ENCODE assay signal across 21 cellular contexts in the genomic region with DNA sequence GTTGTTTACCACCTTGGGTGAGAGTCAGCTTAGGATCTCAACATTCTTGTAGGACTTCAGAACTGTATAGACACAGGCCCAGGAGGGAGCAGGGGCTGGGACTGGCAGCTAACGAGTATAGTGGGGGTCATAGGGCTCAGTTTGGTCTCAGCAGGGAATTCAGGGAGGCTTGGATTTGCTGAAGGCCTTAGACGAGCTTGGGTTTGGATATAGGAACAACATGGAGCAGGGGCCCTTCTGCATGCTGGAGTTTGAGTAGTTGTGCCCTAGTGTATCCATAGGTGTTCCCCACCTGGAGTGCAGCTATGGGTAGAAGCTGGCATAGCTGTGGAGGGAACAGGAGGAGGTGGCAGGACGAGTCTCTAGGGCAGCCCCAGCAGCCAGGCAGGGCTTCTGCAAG.
"Had no signal": no experiment of that assay in that cellular context is flagged by ENCODE, and none has a peak within 500 bp of the region (broad histone marks: within the 10 kb centered on the region; RNA-seq: fewer than 3 reads in every experiment).

No MANE protein-coding gene starts in this region.

- H3K27ac ChIP-seq: coronary artery, dorsolateral prefrontal cortex, esophagus squamous epithelium, gastrocnemius medialis, heart right ventricle, left lung, lower lobe of right lung had no signal

- H3K27ac Mint-ChIP-seq: mesothelial cell of epicardium, naive B cell had no signal

- H3K4me3 ChIP-seq: coronary artery, dorsolateral prefrontal cortex, esophagus squamous epithelium, gastrocnemius medialis, heart right ventricle, left lung, lower lobe of right lung, mucosa of descending colon had no signal

- H3K36me3 Mint-ChIP-seq: mesothelial cell of epicardium, naive B cell had no signal

- H3K9me3 Mint-ChIP-seq: mesothelial cell of epicardium, naive B cell had no signal

- H3K36me3 ChIP-seq: esophagus squamous epithelium, gastrocnemius medialis, heart right ventricle, left lung, lower lobe of right lung had no signal

- H3K27me3 Mint-ChIP-seq: naive B cell had no signal

- H3K9me3 ChIP-seq: esophagus squamous epithelium, gastrocnemius medialis, heart right ventricle, lower lobe of right lung had no signal

- ATAC-seq: gastrocnemius medialis, heart right ventricle, left cardiac atrium, left lung, left ventricle myocardium superior, lower lobe of right lung, mucosa of descending colon had no signal

- H3K4me1 ChIP-seq: esophagus squamous epithelium, gastrocnemius medialis, heart right ventricle, left lung, lower lobe of right lung had no signal

- DNase-seq: dermis blood vessel endothelial cell; dorsolateral prefrontal cortex; effector CD4-positive, alpha-beta T cell; effector memory CD4-positive, alpha-beta T cell; esophagus squamous epithelium; foreskin fibroblast; foreskin melanocyte; gastrocnemius medialis; glutamatergic neuron; head of caudate nucleus; heart right ventricle; hippocampal formation; left cardiac atrium; left lung; left ventricle myocardium superior; lower lobe of right lung; mesenchymal stem cell; mucosa of descending colon; naive B cell had no signal

- H3K4me3 Mint-ChIP-seq: mesothelial cell of epicardium had no signal

- H3K27me3 ChIP-seq: dorsolateral prefrontal cortex, gastrocnemius medialis, heart right ventricle, left lung had no signal

- H3K4me1 Mint-ChIP-seq: naive B cell had no signal
